Comparison of ENCODE assay signal across 8 cellular contexts in genomic region chr10:18658301-18658991, GRCh38. TPM values are rescaled to one million over a fixed set of nuclear protein-coding genes. Genes with fewer than 3 reads are reported as not detected.
DNase-seq lines count a peak whose midpoint lies in the region; ATAC-seq and TF ChIP-seq lines count a peak whose summit lies in the region.

No MANE protein-coding gene starts in this region.

- no peaks in the 10 kb centered on the region for H3K27me3 Mint-ChIP-seq in memory B cell
- H3K27me3 Mint-ChIP-seq in type B pancreatic cell, result no peaks in the 10 kb centered on the region

- intact Hi-C loops in colonic mucosa (cut with DNase I), result no loop called here

- H3K36me3 ChIP-seq in H7 (replicated peaks; ENCODE audit: control insufficient read depth, insufficient read depth, low read length) (no peaks in the 10 kb centered on the region), colonic mucosa (no peaks in the 10 kb centered on the region)

- H3K36me3 Mint-ChIP-seq in memory B cell (peaks cover 5% of the 10 kb centered on the region), type B pancreatic cell (peaks cover 15% of the 10 kb centered on the region)

- TF ChIP-seq CTCF in colonic mucosa (IDR thresholded peaks at IDR 0.05), result no peak
- TF ChIP-seq CTCF in type B pancreatic cell (conservative IDR thresholded peaks at IDR 0.05), result no peak

- H3K9me3 Mint-ChIP-seq in memory B cell (no peaks in the 10 kb centered on the region), type B pancreatic cell (no peaks in the 10 kb centered on the region)

- H3K27ac Mint-ChIP-seq in memory B cell (peak overlapping the region; percentile 97), type B pancreatic cell (peak overlapping the region; percentile 100)

- H3K27ac ChIP-seq in colonic mucosa, result peak overlapping the region; percentile 97

- peak overlapping the region; percentile 97 for H3K4me3 Mint-ChIP-seq in memory B cell
- peak overlapping the region; percentile 99 for H3K4me3 Mint-ChIP-seq in type B pancreatic cell

- H3K27me3 ChIP-seq in H7 (ENCODE audit: control insufficient read depth, insufficient read depth, low read length), result no peaks in the 10 kb centered on the region
- H3K27me3 ChIP-seq in colonic mucosa, result no peaks in the 10 kb centered on the region

- H3K4me1 Mint-ChIP-seq in memory B cell (peaks cover 16% of the 10 kb centered on the region), type B pancreatic cell (ENCODE audit: unreplicated experiment) (peaks cover 20% of the 10 kb centered on the region)

- peak overlapping the region; percentile 83 to 87 for H3K9ac ChIP-seq in colonic mucosa (ENCODE audit: low read depth in 2 of 2, low read length in 2 of 2)

- ATAC-seq in memory B cell (ENCODE audit: low read depth), result no peak

- H3K4me3 ChIP-seq in GM08714 (ENCODE audit: low read length) (peak overlapping the region; percentile 92), H7 (ENCODE audit: insufficient read depth, low read depth, low read length) (peak overlapping the region; percentile 89), colonic mucosa (peak overlapping the region; percentile 87)

- peaks cover 12% of the 10 kb centered on the region for H3K4me1 ChIP-seq in colonic mucosa

- H3K9me3 ChIP-seq in colonic mucosa, result no peaks in the 10 kb centered on the region

- DNase-seq in H7, result no peak
- peak; percentile 42 for DNase-seq in RKO (ENCODE audit: low spot score)
- peak; percentile 34 for DNase-seq in colonic mucosa
- peak; percentile 22 to 26 for DNase-seq in memory B cell (ENCODE audit: low spot score in 2 of 2)
- no peak for DNase-seq in type B pancreatic cell (ENCODE audit: extremely low spot score, unreplicated experiment)
- DNase-seq in SKM-1 treated with dmso at 0.1 percent for 144 hours (lab: John Stamatoyannopoulos, UW; ENCODE audit: unreplicated experiment), result no peak
- no peak for DNase-seq in COR-L47 (lab: John Stamatoyannopoulos, UW)

RNA-seq across cellular contexts. Expression of gene ARL5B, which starts 0.8 kb away (rescaled TPM):
- 35.3 and 46.6 TPM in 2 replicates for total RNA-seq in H7 (2014; rRNA removed; shearing (Covaris generic))
- total RNA-seq in colonic mucosa (10 to 100 TPM; 14.0 to 31.2 TPM), type B pancreatic cell (ENCODE audit: low replicate concordance) (34.9 and 38.0 TPM in 2 replicates)

RNA-seq across cellular contexts. Expression of gene NSUN6, which starts 7.1 kb away (rescaled TPM):
- 7.2 and 10.3 TPM in 2 replicates for total RNA-seq in H7 (2014; rRNA removed; shearing (Covaris generic))
- total RNA-seq in colonic mucosa (10 to 100 TPM in 1 of 2 donors, 1 to 10 TPM in 1; 8.3 to 13.1 TPM), type B pancreatic cell (ENCODE audit: low replicate concordance) (10.6 and 14.3 TPM in 2 replicates)

Comparison
In these comparisons a context has a peak if more than half of its experiments do, and no peak if none do; other contexts are left out.
1. DNase-seq: peak in RKO (single experiment), colonic mucosa (single experiment) and memory B cell (2 of 2); none in H7 (single experiment), type B pancreatic cell (single experiment), SKM-1 treated with dmso at 0.1 percent for 144 hours (single experiment) and COR-L47 (single experiment).
2. Peak in every context shown above with its lines, with median percentiles within 50 percentile points of each other: H3K4me3 ChIP-seq.